In the genomic region with DNA sequence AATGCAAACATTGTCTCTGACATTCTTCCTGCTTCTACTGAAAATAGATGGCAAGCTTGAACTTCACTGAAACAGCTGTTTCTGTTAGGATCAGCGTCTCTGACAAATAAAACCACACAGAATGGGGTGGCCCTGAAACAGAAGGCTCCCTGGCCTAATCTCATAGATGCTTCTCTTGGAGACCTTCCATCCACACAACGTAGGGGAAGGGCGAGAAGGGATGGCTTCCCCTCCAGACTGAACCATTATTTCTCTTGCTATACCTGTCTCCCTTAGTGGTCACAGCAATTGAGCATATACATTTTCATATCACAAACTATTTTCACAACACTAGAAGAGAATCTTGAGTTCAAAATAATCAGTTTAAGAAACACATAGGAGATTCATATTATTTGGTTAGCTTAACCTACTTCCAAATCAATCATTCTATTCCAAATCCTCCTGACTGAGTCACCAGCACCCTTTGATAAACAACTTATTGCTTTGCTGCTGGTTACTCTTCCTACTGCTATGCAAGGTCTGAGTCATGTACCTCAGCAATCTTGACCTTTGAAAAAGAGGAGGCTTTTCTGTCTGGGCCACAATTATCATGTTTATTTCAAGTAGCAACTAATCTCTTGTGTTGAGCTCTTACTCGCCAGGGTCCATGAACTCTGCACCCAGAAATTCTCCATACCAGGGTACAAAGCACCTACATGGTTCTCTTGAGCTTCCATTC, we compare ENCODE assay signal across 8 cellular contexts. TPM values are rescaled to one million over a fixed set of nuclear protein-coding genes. Genes with fewer than 3 reads are reported as not detected.
DNase-seq lines count a peak whose midpoint lies in the region; ATAC-seq and TF ChIP-seq lines count a peak whose summit lies in the region.

No MANE protein-coding gene starts in this region.

- H3K4me3 ChIP-seq in OCI-LY1 (ENCODE audit: low read depth, low read length, poor library complexity, severe bottlenecking): peak overlapping the region; percentile 25
- no peak overlapping the region for H3K4me3 ChIP-seq in naive thymus-derived CD4-positive, alpha-beta T cell (ENCODE audit: low read length)

- peak overlapping the region in 3 of 10 donors; percentile 2 to 45 (median 3) for H3K4me3 Mint-ChIP-seq in naive thymus-derived CD4-positive, alpha-beta T cell
- H3K4me3 Mint-ChIP-seq in endothelial cell (ENCODE audit: unreplicated experiment): no peak overlapping the region

- H2AFZ ChIP-seq in OCI-LY1 (ENCODE audit: low read length): no peak overlapping the region

- no peaks in the 10 kb centered on the region for H4K20me1 ChIP-seq in OCI-LY1 (ENCODE audit: insufficient read depth, low read length)

- peaks cover 15 to 65% (median 61%) of the 10 kb centered on the region in 5 donors for H3K36me3 Mint-ChIP-seq in naive thymus-derived CD4-positive, alpha-beta T cell
- H3K36me3 Mint-ChIP-seq in endothelial cell (ENCODE audit: low read depth, unreplicated experiment): peaks cover 10% of the 10 kb centered on the region

- TF ChIP-seq CTCF in OCI-LY1 (IDR thresholded peaks at IDR 0.05; ENCODE audit: low read length): no peak
- TF ChIP-seq CTCF in endothelial cell (IDR thresholded peaks at IDR 0.05; ENCODE audit: unreplicated experiment): no peak

- POLR2A ChIA-PET in naive thymus-derived CD4-positive, alpha-beta T cell (lab: Charles Lee): interaction anchor here (0.7 to 1.2 kb wide), 2 partner anchors 21 to 33 kb away, joined by 3 to 4 read pairs; no protein-coding TSS in a partner anchor

- intact Hi-C loops in naive thymus-derived CD4-positive, alpha-beta T cell (cut with micrococcal nuclease): loop anchor here (1.0 to 2.0 kb wide), 2 partner anchors 9 to 15 kb away; no protein-coding TSS in a partner anchor

- DNase-seq in AG20443 (ENCODE audit: low spot score): peak; percentile 75
- peak; percentile 64 for DNase-seq in dedifferentiated amniotic fluid mesenchymal stem cell (ENCODE audit: extremely low spot score)
- DNase-seq in naive thymus-derived CD4-positive, alpha-beta T cell: no peak
- DNase-seq in endothelial cell (ENCODE audit: low spot score): no peak
- no peak for DNase-seq in NCI-H510A treated with DMSO at 0.1 percent for 48 hours (lab: John Stamatoyannopoulos, UW)
- no peak for DNase-seq in NCI-H187 treated with DMSO at 0.1 percent for 48 hours (lab: John Stamatoyannopoulos, UW)

- H3K9me2 ChIP-seq in OCI-LY1 (ENCODE audit: low read depth, low read length): no peaks in the 10 kb centered on the region

- H3K9ac ChIP-seq in OCI-LY1 (ENCODE audit: low read length): peak overlapping the region; percentile 7; the same call in 1 of the 2 replicates

- H3K36me3 ChIP-seq in OCI-LY1 (ENCODE audit: insufficient read depth, low read length): 0 out of 2 replicates have a peak, but pooled peaks cover 3% of the 10 kb centered on the region
- H3K36me3 ChIP-seq in naive thymus-derived CD4-positive, alpha-beta T cell (ENCODE audit: control insufficient read depth in 2 of 3, insufficient read depth in 3 of 3, low read length in 3 of 3): no peaks in the 10 kb centered on the region

- ATAC-seq in naive thymus-derived CD4-positive, alpha-beta T cell: peak; percentile 27
- no peak for ATAC-seq in GM19463 (IDR thresholded peaks at IDR 0.05; ENCODE audit: unreplicated experiment)

- H3K4me1 Mint-ChIP-seq in naive thymus-derived CD4-positive, alpha-beta T cell: peaks cover 38 to 77% (median 72%) of the 10 kb centered on the region in 7 donors
- H3K4me1 Mint-ChIP-seq in endothelial cell (ENCODE audit: unreplicated experiment): peaks cover 24% of the 10 kb centered on the region

- peak overlapping the region in 8 of 9 donors; percentile 56 to 97 (median 80) for H3K27ac Mint-ChIP-seq in naive thymus-derived CD4-positive, alpha-beta T cell
- no peak overlapping the region for H3K27ac Mint-ChIP-seq in endothelial cell (ENCODE audit: unreplicated experiment)

- no peaks in the 10 kb centered on the region for H3K27me3 ChIP-seq in OCI-LY1 (ENCODE audit: insufficient read depth, low read length)
- no peaks in the 10 kb centered on the region for H3K27me3 ChIP-seq in naive thymus-derived CD4-positive, alpha-beta T cell (ENCODE audit: control insufficient read depth in 2 of 2, insufficient read depth in 2 of 2, low read length in 2 of 2)

- no peaks in the 10 kb centered on the region for H3K9me3 ChIP-seq in OCI-LY1 (ENCODE audit: low read length)
- no peaks in the 10 kb centered on the region for H3K9me3 ChIP-seq in naive thymus-derived CD4-positive, alpha-beta T cell (ENCODE audit: control insufficient read depth in 2 of 3, low read length in 3 of 3)

- peaks cover 96% of the 10 kb centered on the region for H3K4me1 ChIP-seq in OCI-LY1 (ENCODE audit: insufficient read depth, low read length, severe bottlenecking)
- peaks cover 4 to 29% of the 10 kb centered on the region in 2 donors for H3K4me1 ChIP-seq in naive thymus-derived CD4-positive, alpha-beta T cell (ENCODE audit: control insufficient read depth in 2 of 2, insufficient read depth in 2 of 2, low read length in 2 of 2)

- H3K27me3 Mint-ChIP-seq in naive thymus-derived CD4-positive, alpha-beta T cell: no peaks in the 10 kb centered on the region
- no peaks in the 10 kb centered on the region for H3K27me3 Mint-ChIP-seq in endothelial cell (ENCODE audit: unreplicated experiment)

- peaks cover 0 to 4% (median 0%) of the 10 kb centered on the region in 11 donors for H3K9me3 Mint-ChIP-seq in naive thymus-derived CD4-positive, alpha-beta T cell
- H3K9me3 Mint-ChIP-seq in endothelial cell (ENCODE audit: unreplicated experiment): no peaks in the 10 kb centered on the region

- H3F3A ChIP-seq in OCI-LY1 (ENCODE audit: insufficient read depth, low read length): no peaks in the 10 kb centered on the region

- CTCF ChIA-PET in naive thymus-derived CD4-positive, alpha-beta T cell (lab: Charles Lee): no interaction called here

- H3K4me2 ChIP-seq in OCI-LY1 (ENCODE audit: low read length): peak overlapping the region; percentile 51

- H3K27ac ChIP-seq in OCI-LY1 (ENCODE audit: low read depth, low read length, poor library complexity, severe bottlenecking): peak overlapping the region; percentile 85
- no peak overlapping the region for H3K27ac ChIP-seq in naive thymus-derived CD4-positive, alpha-beta T cell (ENCODE audit: low read depth, low read length)

- H3K79me2 ChIP-seq in OCI-LY1 (ENCODE audit: insufficient read depth, low read length): no peaks in the 10 kb centered on the region; the same call in 1 of the 2 replicates

RNA-seq across cellular contexts. Expression of gene CBLB, which starts 45.5 kb away (rescaled TPM):
- total RNA-seq in naive thymus-derived CD4-positive, alpha-beta T cell: 100 to 1,000 TPM in 3 of 5 experiments, 10 to 100 TPM in 2; 82.8 to 135 (median 109) TPM
- polyA plus RNA-seq in naive thymus-derived CD4-positive, alpha-beta T cell: 10 to 100 TPM; 22.4 to 30.4 TPM
- total RNA-seq in endothelial cell (ENCODE audit: unreplicated experiment): 62.0 TPM

Comparison
In these comparisons a context has a peak if more than half of its experiments do, and no peak if none do; other contexts are left out.
1. DNase-seq: peak in AG20443 (single experiment) and dedifferentiated amniotic fluid mesenchymal stem cell (single experiment); none in naive thymus-derived CD4-positive, alpha-beta T cell (0 of 9), endothelial cell (single experiment), NCI-H510A treated with DMSO at 0.1 percent for 48 hours (single experiment) and NCI-H187 treated with DMSO at 0.1 percent for 48 hours (single experiment).